Comparison of ENCODE assay signal across 22 cellular contexts in genomic region chr20:34175072-34175471, GRCh38.
DNase-seq lines count a peak whose midpoint lies in the region; FAIRE-seq and TF ChIP-seq lines count a peak whose summit lies in the region.
"Had no signal": no experiment of that assay in that cellular context is flagged by ENCODE, and none has a peak within 500 bp of the region (broad histone marks: within the 10 kb centered on the region; RNA-seq: fewer than 3 reads in every experiment).

No MANE protein-coding gene starts in this region.

- no peak overlapping the region for H3K27ac Mint-ChIP-seq in neural progenitor cell
- H3K27ac Mint-ChIP-seq: CD4-positive, alpha-beta T cell had no signal

- H3K79me2 ChIP-seq in neural progenitor cell (ENCODE audit: low read depth): no peaks in the 10 kb centered on the region

- no peaks in the 10 kb centered on the region for H3K27me3 Mint-ChIP-seq in neural progenitor cell (ENCODE audit: insufficient read depth, low read depth)

- DNase-seq in DMS 273 (lab: John Stamatoyannopoulos, UW; ENCODE audit: unreplicated experiment): peak; percentile 24
- peak; percentile 99 for DNase-seq in NCI-H524 (lab: John Stamatoyannopoulos, UW)
- peak; percentile 29 for DNase-seq in WERI-Rb-1
- DNase-seq in neural progenitor cell (ENCODE audit: low spot score): no peak
- no peak for DNase-seq in middle frontal gyrus (ENCODE audit: extremely low spot score, low spot score)
- DNase-seq in urothelium cell line (ENCODE audit: low spot score): no peak
- no peak for DNase-seq in DMS79 treated with DMSO at 0.1 percent for 48 hours (lab: John Stamatoyannopoulos, UW)
- DNase-seq: CD4-positive, alpha-beta T cell; EL; GDM1; Kasumi-1; NCI-H1092 treated with DMSO at 0.1 percent for 48 hours; NCI-H1436; NCI-H187; NCI-H2081 treated with DMSO at 0.1 percent for 48 hours; NCI-H446 treated with DMSO at 0.1 percent for 48 hours; PC-3 had no signal

- no peaks in the 10 kb centered on the region for H3K27me3 ChIP-seq in WERI-Rb-1 (ENCODE audit: insufficient read depth, low read depth, severe bottlenecking)
- H3K27me3 ChIP-seq in neural progenitor cell: no peaks in the 10 kb centered on the region
- H3K27me3 ChIP-seq: BLaER1 treated with 17β-estradiol and CSF1 and Interleukin-3, amounts not matched to agents 10 nM and 100 nM had no signal

- H3K4me2 ChIP-seq in neural progenitor cell: peak overlapping the region; percentile 45

- H3K4me1 Mint-ChIP-seq in neural progenitor cell: no peaks in the 10 kb centered on the region

- H3K4me3 ChIP-seq in WERI-Rb-1 (ENCODE audit: low read depth, low read length) (no peak overlapping the region), neural progenitor cell (no peak overlapping the region)
- H3K4me3 ChIP-seq: BLaER1 treated with 17β-estradiol and CSF1 and Interleukin-3, amounts not matched to agents 10 nM and 100 nM; GM12878; SJSA1 had no signal

- no peak for FAIRE-seq in urothelium cell line (lab: Jason Lieb, UNC)
- FAIRE-seq: A204.1, D721Med, GM12878 had no signal

- H3K36me3 Mint-ChIP-seq in neural progenitor cell: no peaks in the 10 kb centered on the region

- no peak overlapping the region for H3K4me3 Mint-ChIP-seq in neural progenitor cell
- H3K4me3 Mint-ChIP-seq: CD4-positive, alpha-beta T cell had no signal

- peaks cover 3% of the 10 kb centered on the region for H3F3A ChIP-seq in neural progenitor cell (ENCODE audit: low read depth)

- H3K36me3 ChIP-seq in WERI-Rb-1 (no peaks in the 10 kb centered on the region), neural progenitor cell (no peaks in the 10 kb centered on the region)
- H3K36me3 ChIP-seq: BLaER1 treated with 17β-estradiol and CSF1 and Interleukin-3, amounts not matched to agents 10 nM and 100 nM; SJSA1 had no signal

- TF ChIP-seq CTCF in WERI-Rb-1 (IDR thresholded peaks at IDR 0.05; ENCODE audit: low read depth, low read length) (no peak), neural progenitor cell (IDR thresholded peaks at IDR 0.05) (no peak)

- H3K9me3 ChIP-seq in WERI-Rb-1 (ENCODE audit: severe bottlenecking) (no peaks in the 10 kb centered on the region), neural progenitor cell (ENCODE audit: low read depth) (no peaks in the 10 kb centered on the region)
- H3K9me3 ChIP-seq: BLaER1 treated with 17β-estradiol and CSF1 and Interleukin-3, amounts not matched to agents 10 nM and 100 nM; SJSA1 had no signal

- peak overlapping the region; percentile 66 for H3K27ac ChIP-seq in WERI-Rb-1
- no peak overlapping the region for H3K27ac ChIP-seq in neural progenitor cell
- H3K27ac ChIP-seq: BLaER1 treated with 17β-estradiol and CSF1 and Interleukin-3, amounts not matched to agents 10 nM and 100 nM; SJSA1 had no signal

- H3K9ac ChIP-seq in neural progenitor cell: no peak overlapping the region
- H3K9ac ChIP-seq: BLaER1 treated with 17β-estradiol and CSF1 and Interleukin-3, amounts not matched to agents 10 nM and 100 nM had no signal

- H3K9me3 Mint-ChIP-seq in neural progenitor cell: no peaks in the 10 kb centered on the region
- H3K9me3 Mint-ChIP-seq: CD4-positive, alpha-beta T cell had no signal

- H2AFZ ChIP-seq in neural progenitor cell (replicated peaks): peak overlapping the region; percentile 90

- H3K4me1 ChIP-seq in neural progenitor cell: peaks cover 8% of the 10 kb centered on the region
- H3K4me1 ChIP-seq: SJSA1 had no signal

- no peaks in the 10 kb centered on the region for H4K20me1 ChIP-seq in neural progenitor cell (ENCODE audit: low read depth)
- H4K20me1 ChIP-seq: BLaER1 treated with 17β-estradiol and CSF1 and Interleukin-3, amounts not matched to agents 10 nM and 100 nM had no signal

Comparison
In these comparisons a context has a peak if more than half of its experiments do, and no peak if none do; other contexts are left out.
1. DNase-seq: peak in DMS 273 (single experiment), NCI-H524 (2 of 2) and WERI-Rb-1 (single experiment); none in neural progenitor cell (single experiment), middle frontal gyrus (single experiment), urothelium cell line (single experiment) and DMS79 treated with DMSO at 0.1 percent for 48 hours (single experiment).